Comparison of ENCODE assay signal across 16 cellular contexts in the genomic region with DNA sequence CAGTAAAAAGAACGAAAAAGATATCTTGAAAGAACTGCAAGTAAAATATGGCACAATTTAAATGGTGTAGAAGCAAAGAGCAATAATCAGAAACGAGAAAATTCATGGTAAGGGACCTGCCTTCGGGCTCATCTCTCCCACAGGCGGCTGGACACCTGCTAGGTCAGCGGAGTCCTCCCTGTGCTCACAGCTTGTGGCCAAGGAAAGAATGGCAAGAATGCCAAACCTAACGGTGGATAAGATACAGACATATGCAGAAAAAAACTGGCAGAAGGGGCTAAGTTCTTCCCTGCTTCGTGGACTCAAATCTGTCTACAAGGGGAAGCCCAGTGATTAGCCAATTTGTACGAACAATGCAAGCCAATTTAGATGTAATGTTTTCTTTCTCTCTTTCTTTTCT.
"Had no signal": no experiment of that assay in that cellular context is flagged by ENCODE, and none has a peak within 500 bp of the region (broad histone marks: within the 10 kb centered on the region; RNA-seq: fewer than 3 reads in every experiment).

No MANE protein-coding gene starts in this region.

- H3K4me3 ChIP-seq: esophagus muscularis mucosa, left ventricle myocardium inferior, skin epidermis, testis had no signal

- H3K27ac ChIP-seq: dorsolateral prefrontal cortex, esophagus muscularis mucosa, left ventricle myocardium inferior, parathyroid adenoma, skin epidermis, testis had no signal

- H3K9me3 Mint-ChIP-seq: activated T-cell treated with anti-CD3 and anti-CD28 coated beads, Interleukin-2, amount 50 U/mL, for 24 hours; stimulated activated naive CD8-positive, alpha-beta T cell treated with anti-CD3 and anti-CD28 coated beads, Interleukin-15, amount 100 ng/mL, for 72 hours; T-helper 2 cell treated with Interferon-gamma antibody and Interleukin-4, amounts not matched to agents 5 μg/mL and 100 μg/mL, for 36 hours had no signal

- H3K9ac ChIP-seq: parathyroid adenoma had no signal

- H3K27me3 Mint-ChIP-seq: activated CD8-positive, alpha-beta memory T cell treated with anti-CD3 and anti-CD28 coated beads, Interleukin-2, amount 10 ng/mL, durations not matched to agents 7 days and 5 days; activated naive CD8-positive, alpha-beta T cell; activated T-cell treated with anti-CD3 and anti-CD28 coated beads, Interleukin-2, amount 50 U/mL, for 24 hours; stimulated activated naive CD8-positive, alpha-beta T cell treated with anti-CD3 and anti-CD28 coated beads, Interleukin-15, amount 100 ng/mL, for 72 hours had no signal

- H3K79me2 ChIP-seq: parathyroid adenoma had no signal

- H3K36me3 ChIP-seq: esophagus muscularis mucosa, left ventricle myocardium inferior had no signal

- H3K27ac Mint-ChIP-seq: activated CD8-positive, alpha-beta memory T cell treated with anti-CD3 and anti-CD28 coated beads, Interleukin-2, amount 10 ng/mL, durations not matched to agents 7 days and 5 days; activated naive CD8-positive, alpha-beta T cell; activated T-cell treated with anti-CD3 and anti-CD28 coated beads, Interleukin-2, amount 50 U/mL, for 24 hours; stimulated activated naive CD8-positive, alpha-beta T cell treated with anti-CD3 and anti-CD28 coated beads, Interleukin-15, amount 100 ng/mL, for 72 hours; T-helper 2 cell treated with Interferon-gamma antibody and Interleukin-4, amounts not matched to agents 5 μg/mL and 100 μg/mL, for 36 hours had no signal

- H3K9me3 ChIP-seq: left ventricle myocardium inferior, testis had no signal

- H3K27me3 ChIP-seq: esophagus muscularis mucosa, testis had no signal

- H3K4me1 Mint-ChIP-seq: activated CD8-positive, alpha-beta memory T cell treated with anti-CD3 and anti-CD28 coated beads, Interleukin-2, amount 10 ng/mL, durations not matched to agents 7 days and 5 days; stimulated activated naive CD8-positive, alpha-beta T cell treated with anti-CD3 and anti-CD28 coated beads, Interleukin-15, amount 100 ng/mL, for 72 hours had no signal

- H3K4me3 Mint-ChIP-seq: activated CD8-positive, alpha-beta memory T cell treated with anti-CD3 and anti-CD28 coated beads, Interleukin-2, amount 10 ng/mL, durations not matched to agents 7 days and 5 days; activated naive CD8-positive, alpha-beta T cell; activated T-cell treated with anti-CD3 and anti-CD28 coated beads, Interleukin-2, amount 50 U/mL, for 24 hours; stimulated activated naive CD8-positive, alpha-beta T cell treated with anti-CD3 and anti-CD28 coated beads, Interleukin-15, amount 100 ng/mL, for 72 hours; T-helper 2 cell treated with Interferon-gamma antibody and Interleukin-4, amounts not matched to agents 5 μg/mL and 100 μg/mL, for 36 hours had no signal

- ATAC-seq: activated CD8-positive, alpha-beta memory T cell treated with anti-CD3 and anti-CD28 coated beads, Interleukin-2, amount 10 ng/mL, durations not matched to agents 7 days and 5 days; stimulated activated naive CD8-positive, alpha-beta T cell treated with anti-CD3 and anti-CD28 coated beads, Interleukin-15, amount 100 ng/mL, for 72 hours had no signal

- H3K36me3 Mint-ChIP-seq: activated CD8-positive, alpha-beta memory T cell treated with anti-CD3 and anti-CD28 coated beads, Interleukin-2, amount 10 ng/mL, durations not matched to agents 7 days and 5 days; activated naive CD8-positive, alpha-beta T cell had no signal

- DNase-seq: activated CD4-positive, alpha-beta T cell treated with anti-CD3 and anti-CD28 coated beads for 1 hour; activated CD4-positive, alpha-beta T cell treated with anti-CD3 and anti-CD28 coated beads, Interleukin-2, amount 50 U/mL, for 48 hours; activated CD8-positive, alpha-beta memory T cell treated with anti-CD3 and anti-CD28 coated beads, Interleukin-2, amount 10 ng/mL, durations not matched to agents 7 days and 5 days; activated effector memory CD4-positive, alpha-beta T cell treated with anti-CD3 and anti-CD28 coated beads, Interleukin-2, amount 50 U/mL, for 16 hours; activated T-cell treated with anti-CD3 and anti-CD28 coated beads, Interleukin-2, amount 50 U/mL, for 24 hours; dorsolateral prefrontal cortex; left ventricle myocardium inferior; mesenchymal stem cell; stimulated activated CD4-positive, alpha-beta T cell treated with anti-CD3 and anti-CD28 coated beads, Interleukin-4, amount 100 ng/mL, for 4 hours; stimulated activated naive CD8-positive, alpha-beta T cell treated with anti-CD3 and anti-CD28 coated beads, Interleukin-15, amount 100 ng/mL, for 72 hours; testis had no signal

- H3K4me1 ChIP-seq: esophagus muscularis mucosa, left ventricle myocardium inferior, parathyroid adenoma, testis had no signal
